25 cellular contexts compared by ENCODE assay signal in the genomic region with DNA sequence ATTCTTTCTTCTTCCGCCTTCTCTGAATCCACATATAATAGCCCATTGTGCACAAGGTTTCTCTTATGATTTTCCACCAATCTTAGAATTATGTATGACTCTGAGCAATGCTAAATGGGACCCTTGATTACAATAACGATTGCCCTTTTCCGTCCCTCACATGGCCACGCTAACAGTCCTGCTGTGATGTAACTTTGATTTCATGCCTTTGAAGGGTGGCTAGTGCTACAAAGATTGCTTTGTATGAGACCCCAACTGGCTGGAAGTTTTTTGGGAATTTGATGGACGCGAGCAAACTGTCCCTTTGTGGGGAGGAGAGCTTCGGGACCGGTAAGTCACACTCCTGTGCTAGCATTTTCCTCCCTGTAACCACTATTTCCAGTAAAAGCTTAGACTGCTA.
"Had no signal": no experiment of that assay in that cellular context is flagged by ENCODE, and none has a peak within 500 bp of the region (broad histone marks: within the 10 kb centered on the region; RNA-seq: fewer than 3 reads in every experiment).

No MANE protein-coding gene starts in this region.

- H3K27me3 ChIP-seq: esophagus squamous epithelium, transverse colon had no signal

- ATAC-seq: activated naive CD4-positive, alpha-beta T cell treated with anti-CD3 and anti-CD28 coated beads, Interleukin-2, amount 50 U/mL, for 72 hours; right cardiac atrium had no signal

- DNase-seq: activated CD4-positive, alpha-beta memory T cell treated with anti-CD3 and anti-CD28 coated beads, Interleukin-2, amount 10 ng/mL, durations not matched to agents 7 days and 5 days; activated CD4-positive, alpha-beta T cell treated with anti-CD3 and anti-CD28 coated beads, Interleukin-2, amount 10 ng/mL, durations not matched to agents 24 days and 14 days; activated CD4-positive, CD25-positive, alpha-beta regulatory T cell treated with anti-CD3 and anti-CD28 coated beads, Interleukin-2, amount 50 U/mL, for 72 hours; activated CD8-positive, alpha-beta memory T cell treated with anti-CD3 and anti-CD28 coated beads, Interleukin-2, amount 50 U/mL, for 48 hours; activated naive CD4-positive, alpha-beta T cell; activated T-cell treated with anti-CD3 and anti-CD28 coated beads, Interleukin-2, amount 50 U/mL, for 24 hours; dermis blood vessel endothelial cell; effector CD4-positive, alpha-beta T cell; esophagus squamous epithelium; glutamatergic neuron; left ventricle myocardium inferior; naive B cell; nucleus accumbens; right cardiac atrium; stimulated activated CD4-positive, alpha-beta T cell treated with anti-CD3 and anti-CD28 coated beads, Interleukin-2, amount 100 ng/mL, for 48 hours; stimulated activated naive CD4-positive, alpha-beta T cell treated with Interleukin-2 at 50 U/mL for 16 hours; T1000; transverse colon; WERI-Rb-1 had no signal

- H3K27me3 Mint-ChIP-seq: activated CD4-positive, alpha-beta memory T cell treated with anti-CD3 and anti-CD28 coated beads, Interleukin-2, amount 10 ng/mL, durations not matched to agents 7 days and 5 days; activated CD4-positive, alpha-beta T cell treated with anti-CD3 and anti-CD28 coated beads, Interleukin-2, amount 10 ng/mL, durations not matched to agents 24 days and 14 days; activated T-cell treated with anti-CD3 and anti-CD28 coated beads, Interleukin-2, amount 50 U/mL, for 24 hours; naive B cell had no signal

- H3K4me3 Mint-ChIP-seq: activated CD4-positive, alpha-beta memory T cell treated with anti-CD3 and anti-CD28 coated beads, Interleukin-2, amount 10 ng/mL, durations not matched to agents 7 days and 5 days; activated CD4-positive, alpha-beta T cell treated with anti-CD3 and anti-CD28 coated beads, Interleukin-2, amount 10 ng/mL, durations not matched to agents 24 days and 14 days; activated T-cell treated with anti-CD3 and anti-CD28 coated beads, Interleukin-2, amount 50 U/mL, for 24 hours; naive B cell; T-helper 1 cell treated with Interleukin-12 subunit alpha and Interleukin-12 subunit beta and Interleukin-4 antibody, amounts not matched to agents 30 μg/mL and 1 μg/mL, for 36 hours had no signal

- H3K4me1 Mint-ChIP-seq: naive B cell had no signal

- H3K9me3 ChIP-seq: esophagus squamous epithelium, left ventricle myocardium inferior, transverse colon had no signal

- H3K9me3 Mint-ChIP-seq: activated CD4-positive, alpha-beta memory T cell treated with anti-CD3 and anti-CD28 coated beads, Interleukin-2, amount 10 ng/mL, durations not matched to agents 7 days and 5 days; activated CD4-positive, alpha-beta T cell treated with anti-CD3 and anti-CD28 coated beads, Interleukin-2, amount 10 ng/mL, durations not matched to agents 24 days and 14 days; activated naive CD4-positive, alpha-beta T cell treated with anti-CD3 and anti-CD28 coated beads, Interleukin-2, amount 50 U/mL, for 72 hours; activated T-cell treated with anti-CD3 and anti-CD28 coated beads, Interleukin-2, amount 50 U/mL, for 24 hours; activated T-helper 2 cell treated with anti-CD3 and anti-CD28 coated beads, Interferon-gamma antibody, Interleukin-2, Interleukin-4, amounts not matched to agents 10 μg/mL and 5 μg/mL and 100 μg/mL, durations not matched to agents 14 hours and 24 hours and 36 hours; naive B cell; T-helper 1 cell treated with Interleukin-12 subunit alpha and Interleukin-12 subunit beta and Interleukin-4 antibody, amounts not matched to agents 30 μg/mL and 1 μg/mL, for 36 hours had no signal

- H3K27ac Mint-ChIP-seq: activated CD4-positive, alpha-beta memory T cell treated with anti-CD3 and anti-CD28 coated beads, Interleukin-2, amount 10 ng/mL, durations not matched to agents 7 days and 5 days; activated CD4-positive, alpha-beta T cell treated with anti-CD3 and anti-CD28 coated beads, Interleukin-2, amount 10 ng/mL, durations not matched to agents 24 days and 14 days; activated naive CD4-positive, alpha-beta T cell treated with anti-CD3 and anti-CD28 coated beads, Interleukin-2, amount 50 U/mL, for 72 hours; activated T-cell treated with anti-CD3 and anti-CD28 coated beads, Interleukin-2, amount 50 U/mL, for 24 hours; activated T-helper 2 cell treated with anti-CD3 and anti-CD28 coated beads, Interferon-gamma antibody, Interleukin-2, Interleukin-4, amounts not matched to agents 10 μg/mL and 5 μg/mL and 100 μg/mL, durations not matched to agents 14 hours and 24 hours and 36 hours; naive B cell; T-helper 1 cell treated with Interleukin-12 subunit alpha and Interleukin-12 subunit beta and Interleukin-4 antibody, amounts not matched to agents 30 μg/mL and 1 μg/mL, for 36 hours had no signal

- H3K4me1 ChIP-seq: parathyroid adenoma had no signal

- H3K27ac ChIP-seq: epithelial cell of prostate, esophagus squamous epithelium, left ventricle myocardium inferior, parathyroid adenoma, transverse colon, WERI-Rb-1 had no signal

- H3K4me3 ChIP-seq: esophagus squamous epithelium, left ventricle myocardium inferior, lung, transverse colon had no signal
